ENCODE assay signal across 7 cellular contexts in genomic region chr14:24245350-24245749, GRCh38. TPM values are rescaled to one million over a fixed set of nuclear protein-coding genes. Genes with fewer than 3 reads are reported as not detected.
DNase-seq lines count a peak whose midpoint lies in the region; ATAC-seq and TF ChIP-seq lines count a peak whose summit lies in the region.
"Not testable (repeated sequence)": the region's sequence is repeated elsewhere in the genome, so short reads cannot be mapped to it uniquely, and the experiment has no call there.
"Had no signal": no experiment of that assay in that cellular context is flagged by ENCODE, and none has a peak within 500 bp of the region (broad histone marks: within the 10 kb centered on the region; RNA-seq: fewer than 3 reads in every experiment).

No MANE protein-coding gene starts in this region.

- ATAC-seq in CD4-positive, alpha-beta T cell (ENCODE audit: poor library complexity); activated T-helper 17 cell treated with anti-CD3 and anti-CD28 coated beads, Interleukin-2, amount 50 U/mL, for 72 hours (replicated peaks); naive B cell (ENCODE audit: low read depth in 2 of 2); upper lobe of right lung: not testable (repeated sequence)

- not testable (repeated sequence) for TF ChIP-seq CTCF in CD4-positive, alpha-beta T cell (IDR thresholded peaks at IDR 0.05); upper lobe of right lung (IDR thresholded peaks at IDR 0.05)

- H3K27me3 Mint-ChIP-seq in CD4-positive, alpha-beta T cell; T-helper 2 cell treated with Interferon-gamma antibody and Interleukin-4, amounts not matched to agents 5 μg/mL and 100 μg/mL, for 36 hours (ENCODE audit: low read depth); activated T-helper 17 cell treated with anti-CD3 and anti-CD28 coated beads, Interleukin-2, amount 50 U/mL, for 72 hours; dendritic cell treated with granulocyte-macrophage colony-stimulating factor and Interleukin-4, amounts not matched to agents 40 ng/mL and 50 ng/mL, for 4 days; naive B cell: not testable (repeated sequence)

- peaks cover 26% of the 10 kb centered on the region for H3K36me3 Mint-ChIP-seq in CD4-positive, alpha-beta T cell (ENCODE audit: low read depth)
- H3K36me3 Mint-ChIP-seq in T-helper 2 cell treated with Interferon-gamma antibody and Interleukin-4, amounts not matched to agents 5 μg/mL and 100 μg/mL, for 36 hours (ENCODE audit: low read depth): peaks cover 15% of the 10 kb centered on the region
- H3K36me3 Mint-ChIP-seq in activated T-helper 17 cell treated with anti-CD3 and anti-CD28 coated beads, Interleukin-2, amount 50 U/mL, for 72 hours (ENCODE audit: low read depth): peaks cover 18% of the 10 kb centered on the region
- H3K36me3 Mint-ChIP-seq in dendritic cell treated with granulocyte-macrophage colony-stimulating factor and Interleukin-4, amounts not matched to agents 40 ng/mL and 50 ng/mL, for 4 days (ENCODE audit: low read depth): peaks cover 42% of the 10 kb centered on the region
- H3K36me3 Mint-ChIP-seq in naive B cell: not testable (repeated sequence)

- H3K36me3 ChIP-seq in upper lobe of right lung: peaks cover 10% of the 10 kb centered on the region

- not testable (repeated sequence) for H3K4me3 ChIP-seq in upper lobe of right lung

- peak overlapping the region; percentile 84 for H3K27ac Mint-ChIP-seq in CD4-positive, alpha-beta T cell
- H3K27ac Mint-ChIP-seq in T-helper 2 cell treated with Interferon-gamma antibody and Interleukin-4, amounts not matched to agents 5 μg/mL and 100 μg/mL, for 36 hours; activated T-helper 17 cell treated with anti-CD3 and anti-CD28 coated beads, Interleukin-2, amount 50 U/mL, for 72 hours: not testable (repeated sequence)
- H3K27ac Mint-ChIP-seq in dendritic cell treated with granulocyte-macrophage colony-stimulating factor and Interleukin-4, amounts not matched to agents 40 ng/mL and 50 ng/mL, for 4 days: peak overlapping the region; percentile 56
- H3K27ac Mint-ChIP-seq in naive B cell: peak overlapping the region in 4 of 6 donors; percentile 54 to 95 (median 76)

- H3K4me1 ChIP-seq in upper lobe of right lung: peaks cover 22% of the 10 kb centered on the region

- H3K4me3 Mint-ChIP-seq in CD4-positive, alpha-beta T cell; dendritic cell treated with granulocyte-macrophage colony-stimulating factor and Interleukin-4, amounts not matched to agents 40 ng/mL and 50 ng/mL, for 4 days: not testable (repeated sequence)
- H3K4me3 Mint-ChIP-seq in T-helper 2 cell treated with Interferon-gamma antibody and Interleukin-4, amounts not matched to agents 5 μg/mL and 100 μg/mL, for 36 hours: peak overlapping the region; percentile 44
- peak overlapping the region; percentile 83 for H3K4me3 Mint-ChIP-seq in activated T-helper 17 cell treated with anti-CD3 and anti-CD28 coated beads, Interleukin-2, amount 50 U/mL, for 72 hours
- H3K4me3 Mint-ChIP-seq in naive B cell: peak overlapping the region in 1 of 8 donors; percentile 50

- CTCF ChIA-PET in CD4-positive, alpha-beta T cell (lab: Charles Lee): interaction anchor here (1.0 to 7.3 kb wide), 4 partner anchors 30 to 186 kb away, joined by 4 to 90 read pairs (median 6); partner anchors contain the start of genes DHRS1, MDP1 and NOP9

- not testable (repeated sequence) for H3K27me3 ChIP-seq in CD4-positive, alpha-beta T cell (ENCODE audit: control insufficient read depth, insufficient read depth, low read length); upper lobe of right lung

- POLR2A ChIA-PET in CD4-positive, alpha-beta T cell (lab: Charles Lee): interaction anchor here (0.6 to 2.6 kb wide), 4 partner anchors 26 to 50 kb away, joined by 3 to 17 read pairs (median 4); partner anchors contain the start of gene RABGGTA

- not testable (repeated sequence) for H3K27ac ChIP-seq in CD4-positive, alpha-beta T cell (ENCODE audit: low read depth, low read length); upper lobe of right lung

- H3K9me3 ChIP-seq in CD4-positive, alpha-beta T cell (ENCODE audit: control insufficient read depth, low read length); upper lobe of right lung: not testable (repeated sequence)

- not testable (repeated sequence) for H3K9me3 Mint-ChIP-seq in CD4-positive, alpha-beta T cell; T-helper 2 cell treated with Interferon-gamma antibody and Interleukin-4, amounts not matched to agents 5 μg/mL and 100 μg/mL, for 36 hours; activated T-helper 17 cell treated with anti-CD3 and anti-CD28 coated beads, Interleukin-2, amount 50 U/mL, for 72 hours; dendritic cell treated with granulocyte-macrophage colony-stimulating factor and Interleukin-4, amounts not matched to agents 40 ng/mL and 50 ng/mL, for 4 days; naive B cell

- DNase-seq in CD4-positive, alpha-beta T cell: peak in 1 of 10 experiments; percentile 16
- not testable (repeated sequence) for DNase-seq in T-helper 2 cell treated with Interferon-gamma antibody and Interleukin-4, amounts not matched to agents 5 μg/mL and 100 μg/mL, for 36 hours (ENCODE audit: low spot score); naive B cell
- DNase-seq in upper lobe of right lung: peak; percentile 35

- intact Hi-C loops in CD4-positive, alpha-beta T cell (cut with DNase I, micrococcal nuclease); dendritic cell treated with granulocyte-macrophage colony-stimulating factor and Interleukin-4, amounts not matched to agents 40 ng/mL and 50 ng/mL, for 4 days (cut with micrococcal nuclease); upper lobe of right lung (cut with DNase I): not testable (repeated sequence)

- peaks cover 50% of the 10 kb centered on the region for H3K4me1 Mint-ChIP-seq in CD4-positive, alpha-beta T cell (ENCODE audit: low read depth)
- H3K4me1 Mint-ChIP-seq in T-helper 2 cell treated with Interferon-gamma antibody and Interleukin-4, amounts not matched to agents 5 μg/mL and 100 μg/mL, for 36 hours (ENCODE audit: low read depth): peaks cover 37% of the 10 kb centered on the region
- peaks cover 24% of the 10 kb centered on the region for H3K4me1 Mint-ChIP-seq in activated T-helper 17 cell treated with anti-CD3 and anti-CD28 coated beads, Interleukin-2, amount 50 U/mL, for 72 hours
- H3K4me1 Mint-ChIP-seq in dendritic cell treated with granulocyte-macrophage colony-stimulating factor and Interleukin-4, amounts not matched to agents 40 ng/mL and 50 ng/mL, for 4 days (ENCODE audit: low read depth): peaks cover 51% of the 10 kb centered on the region
- peaks cover 25 to 53% (median 41%) of the 10 kb centered on the region in 3 donors for H3K4me1 Mint-ChIP-seq in naive B cell

RNA-seq across cellular contexts. Expression of gene TINF2, which starts 2.9 kb away (rescaled TPM):
- total RNA-seq in CD4-positive, alpha-beta T cell: 100 to 1,000 TPM; 110 to 113 TPM
- total RNA-seq in activated T-helper 17 cell treated with anti-CD3 and anti-CD28 coated beads, Interleukin-2, amount 50 U/mL, for 72 hours: 10 to 100 TPM; 61.4 to 76.4 TPM
- 100 to 1,000 TPM; 238 to 289 (median 254) TPM for polyA plus RNA-seq in naive B cell (ENCODE audit: low read depth in 6 of 6)
- 92.3 TPM for total RNA-seq in upper lobe of right lung

RNA-seq across cellular contexts. Expression of gene GMPR2, which starts 12.6 kb away (rescaled TPM):
- 10 to 100 TPM; 22.2 to 24.8 TPM for total RNA-seq in CD4-positive, alpha-beta T cell
- total RNA-seq in activated T-helper 17 cell treated with anti-CD3 and anti-CD28 coated beads, Interleukin-2, amount 50 U/mL, for 72 hours: 10 to 100 TPM; 73.2 to 85.0 TPM
- 100 to 1,000 TPM in 3 of 6 donors, 10 to 100 TPM in 3; 90.3 to 120 (median 99.2) TPM for polyA plus RNA-seq in naive B cell (ENCODE audit: low read depth in 6 of 6)
- total RNA-seq in upper lobe of right lung: 73.2 TPM

RNA-seq across cellular contexts. Expression of gene NEDD8, which starts 13.2 kb away (rescaled TPM):
- total RNA-seq in CD4-positive, alpha-beta T cell: 10 to 100 TPM; 42.0 to 43.5 TPM
- total RNA-seq in activated T-helper 17 cell treated with anti-CD3 and anti-CD28 coated beads, Interleukin-2, amount 50 U/mL, for 72 hours: 100 to 1,000 TPM; 128 to 243 TPM
- 100 to 1,000 TPM; 306 to 385 (median 326) TPM for polyA plus RNA-seq in naive B cell (ENCODE audit: low read depth in 6 of 6)
- 142 TPM for total RNA-seq in upper lobe of right lung

RNA-seq across cellular contexts. Expression of gene TGM1, which starts 17.6 kb away (rescaled TPM):
- total RNA-seq in CD4-positive, alpha-beta T cell: 1 to 10 TPM; 3.5 to 3.9 TPM
- total RNA-seq in activated T-helper 17 cell treated with anti-CD3 and anti-CD28 coated beads, Interleukin-2, amount 50 U/mL, for 72 hours: 10 to 100 TPM; 16.1 to 18.2 TPM
- not detected for polyA plus RNA-seq in naive B cell (ENCODE audit: low read depth in 6 of 6)
- 12.3 TPM for total RNA-seq in upper lobe of right lung
- polyA plus RNA-seq: CD8-positive, alpha-beta memory T cell had no signal

RNA-seq across cellular contexts. Expression of gene RABGGTA, which starts 26.0 kb away (rescaled TPM):
- total RNA-seq in CD4-positive, alpha-beta T cell: 10 to 100 TPM; 52.3 to 55.2 TPM
- total RNA-seq in activated T-helper 17 cell treated with anti-CD3 and anti-CD28 coated beads, Interleukin-2, amount 50 U/mL, for 72 hours: 10 to 100 TPM; 61.0 to 68.3 TPM
- polyA plus RNA-seq in naive B cell (ENCODE audit: low read depth in 6 of 6): 10 to 100 TPM; 22.2 to 36.2 (median 22.8) TPM
- total RNA-seq in upper lobe of right lung: 50.3 TPM
